ENCODE assay signal across 27 cellular contexts in genomic region chr4:113365377-113365776, GRCh38.
"Had no signal": no experiment of that assay in that cellular context is flagged by ENCODE, and none has a peak within 500 bp of the region (broad histone marks: within the 10 kb centered on the region; RNA-seq: fewer than 3 reads in every experiment).

No MANE protein-coding gene starts in this region.

- H3K27ac ChIP-seq: neutrophil, pancreas, prostate gland, right lobe of liver, sigmoid colon, suprapubic skin, testis, tibial artery, transverse colon, upper lobe of right lung, uterus had no signal

- H3K4me1 Mint-ChIP-seq: naive thymus-derived CD4-positive, alpha-beta T cell; natural killer cell; nephron; stimulated activated effector memory CD8-positive, alpha-beta T cell treated with anti-CD3 and anti-CD28 coated beads, Interleukin-12 subunit alpha, Interleukin-12 subunit beta, amount 100 ng/mL, for 72 hours; stimulated activated naive CD8-positive, alpha-beta T cell treated with anti-CD3 and anti-CD28 coated beads, Interleukin-15, amount 100 ng/mL, for 72 hours had no signal

- H3K4me1 ChIP-seq: pancreas, prostate gland, right lobe of liver, sigmoid colon, suprapubic skin, testis, tibial artery, transverse colon, upper lobe of right lung, uterus had no signal

- H3K27ac Mint-ChIP-seq: naive thymus-derived CD4-positive, alpha-beta T cell; natural killer cell; nephron; stimulated activated effector memory CD8-positive, alpha-beta T cell treated with anti-CD3 and anti-CD28 coated beads, Interleukin-12 subunit alpha, Interleukin-12 subunit beta, amount 100 ng/mL, for 72 hours; stimulated activated naive CD8-positive, alpha-beta T cell treated with anti-CD3 and anti-CD28 coated beads, Interleukin-15, amount 100 ng/mL, for 72 hours; type B pancreatic cell had no signal

- H3K4me3 Mint-ChIP-seq: naive thymus-derived CD4-positive, alpha-beta T cell; natural killer cell; nephron; stimulated activated effector memory CD8-positive, alpha-beta T cell treated with anti-CD3 and anti-CD28 coated beads, Interleukin-12 subunit alpha, Interleukin-12 subunit beta, amount 100 ng/mL, for 72 hours; stimulated activated naive CD8-positive, alpha-beta T cell treated with anti-CD3 and anti-CD28 coated beads, Interleukin-15, amount 100 ng/mL, for 72 hours; type B pancreatic cell had no signal

- H3K36me3 Mint-ChIP-seq: natural killer cell; stimulated activated effector memory CD8-positive, alpha-beta T cell treated with anti-CD3 and anti-CD28 coated beads, Interleukin-12 subunit alpha, Interleukin-12 subunit beta, amount 100 ng/mL, for 72 hours; type B pancreatic cell had no signal

- H3K9me3 Mint-ChIP-seq: naive thymus-derived CD4-positive, alpha-beta T cell; natural killer cell; nephron; stimulated activated effector memory CD8-positive, alpha-beta T cell treated with anti-CD3 and anti-CD28 coated beads, Interleukin-12 subunit alpha, Interleukin-12 subunit beta, amount 100 ng/mL, for 72 hours; stimulated activated naive CD8-positive, alpha-beta T cell treated with anti-CD3 and anti-CD28 coated beads, Interleukin-15, amount 100 ng/mL, for 72 hours; type B pancreatic cell had no signal

- H3K4me3 ChIP-seq: pancreas, prostate gland, right lobe of liver, sigmoid colon, suprapubic skin, testis, tibial artery, transverse colon, upper lobe of right lung, uterus had no signal

- DNase-seq: naive thymus-derived CD4-positive, alpha-beta T cell; natural killer cell; nucleus accumbens; pancreas; right cardiac atrium; right lobe of liver; sigmoid colon; small intestine; stimulated activated CD4-positive, alpha-beta T cell treated with anti-CD3 and anti-CD28 coated beads, Interleukin-15, amount 100 ng/mL, for 24 hours; stimulated activated CD4-positive, alpha-beta T cell treated with anti-CD3 and anti-CD28 coated beads, Interleukin-2, amount 100 ng/mL, for 24 hours; stimulated activated CD4-positive, alpha-beta T cell treated with anti-CD3 and anti-CD28 coated beads, Interleukin-2, amount 100 ng/mL, for 48 hours; stimulated activated CD4-positive, alpha-beta T cell treated with anti-CD3 and anti-CD28 coated beads, Interleukin-4, amount 100 ng/mL, for 24 hours; stimulated activated naive CD4-positive, alpha-beta T cell; stimulated activated naive CD8-positive, alpha-beta T cell treated with anti-CD3 and anti-CD28 coated beads, Interleukin-15, amount 100 ng/mL, for 72 hours; stimulated activated naive CD8-positive, alpha-beta T cell treated with anti-CD3 and anti-CD28 coated beads, Interleukin-15, Interleukin-2, amounts not matched to agents 100 U/mL and 50 U/mL, for 24 hours; substantia nigra; testis; tibial artery; transverse colon; upper lobe of right lung; uterus had no signal

- H3K27me3 ChIP-seq: neutrophil, pancreas, right lobe of liver, sigmoid colon, suprapubic skin, testis, tibial artery, transverse colon, upper lobe of right lung, uterus had no signal

- H3K27me3 Mint-ChIP-seq: type B pancreatic cell had no signal

- H3K36me3 ChIP-seq: neutrophil, pancreas, prostate gland, right lobe of liver, transverse colon, upper lobe of right lung, uterus had no signal

- ATAC-seq: naive thymus-derived CD4-positive, alpha-beta T cell; natural killer cell; pancreas; right cardiac atrium; right lobe of liver; stimulated activated effector memory CD8-positive, alpha-beta T cell treated with anti-CD3 and anti-CD28 coated beads, Interleukin-12 subunit alpha, Interleukin-12 subunit beta, amount 100 ng/mL, for 72 hours; stimulated activated naive CD8-positive, alpha-beta T cell treated with anti-CD3 and anti-CD28 coated beads, Interleukin-15, amount 100 ng/mL, for 72 hours; stimulated activated naive CD8-positive, alpha-beta T cell treated with anti-CD3 and anti-CD28 coated beads, Interleukin-15, Interleukin-2, amounts not matched to agents 100 U/mL and 50 U/mL, for 24 hours; upper lobe of right lung had no signal

- H3K9me3 ChIP-seq: neutrophil, pancreas, prostate gland, right lobe of liver, sigmoid colon, suprapubic skin, testis, tibial artery, transverse colon, upper lobe of right lung, uterus had no signal
